In the genomic region with DNA sequence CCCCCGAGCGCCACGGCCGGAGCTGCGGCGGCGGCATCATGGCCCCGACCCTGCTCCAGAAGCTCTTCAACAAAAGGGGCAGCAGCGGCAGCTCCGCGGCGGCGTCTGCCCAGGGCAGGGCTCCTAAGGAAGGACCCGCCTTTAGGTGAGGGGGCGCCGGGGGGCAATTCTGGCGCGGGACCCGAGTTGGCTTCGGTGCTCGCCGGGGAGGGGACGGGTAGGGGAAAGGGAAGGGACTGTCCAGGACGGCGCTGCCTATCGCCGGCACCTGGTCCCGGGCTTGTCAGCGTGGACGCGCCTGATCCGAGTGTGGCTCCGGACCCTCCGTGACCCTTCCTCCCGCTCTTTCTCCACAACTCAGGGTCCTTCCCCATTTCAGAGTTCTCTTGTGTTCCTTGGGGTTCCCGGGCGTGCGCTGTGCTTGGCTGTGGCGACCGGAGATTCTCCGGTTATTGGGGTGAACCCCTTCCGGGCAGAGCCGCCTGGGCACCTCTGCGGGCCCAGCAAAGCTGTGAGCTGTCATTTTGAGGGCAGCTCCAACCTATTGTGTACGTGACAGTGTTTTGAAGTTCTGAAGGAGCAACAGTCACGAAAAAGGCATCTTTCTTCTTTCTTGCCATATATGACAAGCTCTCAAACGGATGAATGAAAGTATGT, we compare ENCODE assay signal across 8 cellular contexts. TPM values are rescaled to one million over a fixed set of nuclear protein-coding genes. Genes with fewer than 3 reads are reported as not detected.
DNase-seq lines count a peak whose midpoint lies in the region; ATAC-seq and TF ChIP-seq lines count a peak whose summit lies in the region.

No MANE protein-coding gene starts in this region.

- H3K27ac ChIP-seq in epithelial cell of prostate (peak overlapping the region; percentile 50), muscle layer of duodenum (ENCODE audit: low read length) (peak overlapping the region; percentile 82)

- no peaks in the 10 kb centered on the region for H3K36me3 ChIP-seq in muscle layer of duodenum (ENCODE audit: control insufficient read depth in 1 of 2, insufficient read depth in 2 of 2, low read length in 2 of 2)

- H3K4me1 Mint-ChIP-seq in stimulated activated naive CD8-positive, alpha-beta T cell treated with anti-CD3 and anti-CD28 coated beads, Interleukin-15, amount 100 ng/mL, for 72 hours: peaks cover 48% of the 10 kb centered on the region

- peak overlapping the region; percentile 98 to 99 for H3K27ac Mint-ChIP-seq in stimulated activated naive CD8-positive, alpha-beta T cell treated with anti-CD3 and anti-CD28 coated beads, Interleukin-15, amount 100 ng/mL, for 72 hours

- no peaks in the 10 kb centered on the region for H3K27me3 ChIP-seq in muscle layer of duodenum (ENCODE audit: low read depth, low read length)

- ATAC-seq in stimulated activated naive CD8-positive, alpha-beta T cell treated with anti-CD3 and anti-CD28 coated beads, Interleukin-15, amount 100 ng/mL, for 72 hours: peak; percentile 70

- TF ChIP-seq POLR2A in NB4 (IDR thresholded peaks at IDR 0.05; ENCODE audit: extremely low read depth, insufficient read length): no peak

- CTCF ChIA-PET in HEK293T (lab: Yijun Ruan, JAX): interaction anchor here (1.9 kb wide), 1 partner anchor 82 kb away, joined by 8 read pairs; no protein-coding TSS in a partner anchor

- peak overlapping the region; percentile 100 for H3K4me3 Mint-ChIP-seq in stimulated activated naive CD8-positive, alpha-beta T cell treated with anti-CD3 and anti-CD28 coated beads, Interleukin-15, amount 100 ng/mL, for 72 hours

- no peaks in the 10 kb centered on the region for H3K9me3 ChIP-seq in muscle layer of duodenum (ENCODE audit: control insufficient read depth in 1 of 2, low read length in 2 of 2)

- H3K27me3 Mint-ChIP-seq in stimulated activated naive CD8-positive, alpha-beta T cell treated with anti-CD3 and anti-CD28 coated beads, Interleukin-15, amount 100 ng/mL, for 72 hours: no peaks in the 10 kb centered on the region

- in situ Hi-C loops in G401 (cut with HindIII; ENCODE audit: low sequenced_read_pairs): no loop called here

- TF ChIP-seq CTCF in NB4 (IDR thresholded peaks at IDR 0.05; ENCODE audit: low read depth, low read length): no peak

- DNase-seq in G401 (ENCODE audit: low spot score): peak; percentile 54
- no peak for DNase-seq in HEK293T (ENCODE audit: extremely low spot score)
- DNase-seq in NB4 (ENCODE audit: low read depth): peak; percentile 45
- DNase-seq in activated T-cell treated with anti-CD3 and anti-CD28 coated beads for 1 hour (ENCODE audit: low read depth): peak; percentile 15
- no peak for DNase-seq in epithelial cell of prostate (ENCODE audit: low read depth, low spot score)
- peak; percentile 53 to 54 for DNase-seq in stimulated activated naive CD8-positive, alpha-beta T cell treated with anti-CD3 and anti-CD28 coated beads, Interleukin-15, amount 100 ng/mL, for 72 hours
- DNase-seq in DMS79 (lab: John Stamatoyannopoulos, UW): no peak

- peaks cover 9 to 11% of the 10 kb centered on the region in 2 donors for H3K4me1 ChIP-seq in muscle layer of duodenum (ENCODE audit: control insufficient read depth in 1 of 2, insufficient read depth in 2 of 2, low read length in 2 of 2)

- H3K4me3 ChIP-seq in NB4 (ENCODE audit: low read depth, low read length) (peak overlapping the region; percentile 60), muscle layer of duodenum (ENCODE audit: low read depth in 1 of 2, low read length in 2 of 2) (peak overlapping the region; percentile 78 to 96)

- H3K9me3 Mint-ChIP-seq in stimulated activated naive CD8-positive, alpha-beta T cell treated with anti-CD3 and anti-CD28 coated beads, Interleukin-15, amount 100 ng/mL, for 72 hours: no peaks in the 10 kb centered on the region

- POLR2A ChIA-PET in HEK293T (lab: Yijun Ruan, JAX): interaction anchor here (1.3 to 2.8 kb wide), 8 partner anchors 9 to 98 kb away, joined by 3 to 15 read pairs (median 5); no protein-coding TSS in a partner anchor

TF ChIP-seq in HEK293T, 16 proteins besides CTCF, POLR2A, EP300 and RAD21:
- no peak for TF ChIP-seq LEF1 (IDR thresholded peaks at IDR 0.05; ENCODE audit: borderline replicate concordance)
- peak; percentile 57 for TF ChIP-seq L3MBTL2 (conservative IDR thresholded peaks at IDR 0.05)

RNA-seq across cellular contexts. Expression of a gene that starts 0.5 kb away (rescaled TPM):
- total RNA-seq in G401 (2014; rRNA removed; shearing (Covaris generic)): 19.8 and 28.9 TPM in 2 replicates

RNA-seq across cellular contexts. Expression of a gene that starts 46.1 kb away (rescaled TPM):
- total RNA-seq in G401 (2014; rRNA removed; shearing (Covaris generic)): 4.0 and 4.5 TPM in 2 replicates

Comparison
In these comparisons a context has a peak if more than half of its experiments do, and no peak if none do; other contexts are left out.
1. DNase-seq: peak in G401 (single experiment), NB4 (single experiment), activated T-cell treated with anti-CD3 and anti-CD28 coated beads for 1 hour (single experiment) and stimulated activated naive CD8-positive, alpha-beta T cell treated with anti-CD3 and anti-CD28 coated beads, Interleukin-15, amount 100 ng/mL, for 72 hours (2 of 2); none in HEK293T (single experiment), epithelial cell of prostate (single experiment) and DMS79 (single experiment).